17 cellular contexts compared by ENCODE assay signal in the genomic region with DNA sequence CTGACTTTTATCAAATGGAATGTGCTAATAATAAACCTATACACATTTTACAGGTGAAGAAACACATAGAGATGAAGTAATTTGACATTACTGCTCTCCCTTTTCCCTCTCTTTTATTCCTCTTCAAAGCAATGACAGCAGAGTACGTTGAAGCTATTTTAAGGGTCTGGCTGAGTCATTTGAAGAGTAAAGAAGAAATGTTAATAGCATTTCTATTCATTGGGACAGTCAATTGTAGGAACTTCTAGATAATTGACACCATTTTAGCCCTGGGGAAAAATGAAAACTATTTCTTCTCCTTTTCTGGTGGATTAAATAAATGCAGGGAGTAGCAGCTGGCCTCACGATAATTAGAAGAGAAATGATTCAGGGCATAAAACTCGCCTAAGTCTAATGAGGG. TPM values are rescaled to one million over a fixed set of nuclear protein-coding genes. Genes with fewer than 3 reads are reported as not detected.
DNase-seq lines count a peak whose midpoint lies in the region; ATAC-seq and TF ChIP-seq lines count a peak whose summit lies in the region.
"Had no signal": no experiment of that assay in that cellular context is flagged by ENCODE, and none has a peak within 500 bp of the region (broad histone marks: within the 10 kb centered on the region; RNA-seq: fewer than 3 reads in every experiment).

No MANE protein-coding gene starts in this region.

- no peaks in the 10 kb centered on the region for H3K9me3 Mint-ChIP-seq in activated CD4-positive, alpha-beta memory T cell treated with anti-CD3 and anti-CD28 coated beads for 36 hours
- H3K9me3 Mint-ChIP-seq in activated CD4-positive, alpha-beta memory T cell treated with anti-CD3 and anti-CD28 coated beads, Interleukin-2, amount 10 ng/mL, durations not matched to agents 7 days and 5 days, result no peaks in the 10 kb centered on the region
- H3K9me3 Mint-ChIP-seq in activated naive CD8-positive, alpha-beta T cell treated with anti-CD3 and anti-CD28 coated beads for 36 hours, result peaks cover 5% of the 10 kb centered on the region

- peak in 1 of 2 donors; percentile 65 for ATAC-seq in gastrocnemius medialis
- ATAC-seq: A549, SK-N-SH treated with all-trans-retinoic acid at 6 μM for 48 hours had no signal

- POLR2A ChIA-PET in activated CD4-positive, alpha-beta memory T cell treated with anti-CD3 and anti-CD28 coated beads for 36 hours (lab: Charles Lee), result interaction anchor here (2.4 kb wide), 1 partner anchor 12 kb away, joined by 13 read pairs; no protein-coding TSS in a partner anchor
- POLR2A ChIA-PET in activated CD4-positive, alpha-beta memory T cell treated with anti-CD3 and anti-CD28 coated beads, Interleukin-2, amount 10 ng/mL, durations not matched to agents 7 days and 5 days (lab: Charles Lee), result interaction anchor here (1.4 to 2.4 kb wide), 2 partner anchors 12 to 119 kb away, joined by 3 to 21 read pairs; no protein-coding TSS in a partner anchor

- H3K27me3 ChIP-seq in gastrocnemius medialis, result no peaks in the 10 kb centered on the region

- peak overlapping the region; percentile 77 for H3K27ac Mint-ChIP-seq in activated CD4-positive, alpha-beta memory T cell treated with anti-CD3 and anti-CD28 coated beads for 36 hours
- no peak overlapping the region for H3K27ac Mint-ChIP-seq in activated CD4-positive, alpha-beta memory T cell treated with anti-CD3 and anti-CD28 coated beads, Interleukin-2, amount 10 ng/mL, durations not matched to agents 7 days and 5 days
- peak overlapping the region; percentile 88 for H3K27ac Mint-ChIP-seq in activated naive CD8-positive, alpha-beta T cell treated with anti-CD3 and anti-CD28 coated beads for 36 hours

- in situ Hi-C loops in gastrocnemius medialis (cut with MboI; ENCODE audit: low sequenced_read_pairs in 4 of 4), result no loop called here

- intact Hi-C loops in activated CD4-positive, alpha-beta memory T cell treated with anti-CD3 and anti-CD28 coated beads for 36 hours (cut with micrococcal nuclease), result no loop called here
- intact Hi-C loops in gastrocnemius medialis (cut with DNase I; ENCODE audit: low total_unique reads), result no loop called here

- H3K4me3 ChIP-seq in gastrocnemius medialis, result no peak overlapping the region
- H3K4me3 ChIP-seq: A549 had no signal

- peaks cover 6% of the 10 kb centered on the region for H3K36me3 Mint-ChIP-seq in activated CD4-positive, alpha-beta memory T cell treated with anti-CD3 and anti-CD28 coated beads for 36 hours
- peaks cover 62% of the 10 kb centered on the region for H3K36me3 Mint-ChIP-seq in activated CD4-positive, alpha-beta memory T cell treated with anti-CD3 and anti-CD28 coated beads, Interleukin-2, amount 10 ng/mL, durations not matched to agents 7 days and 5 days (ENCODE audit: low read depth)
- peaks cover 40% of the 10 kb centered on the region for H3K36me3 Mint-ChIP-seq in activated naive CD8-positive, alpha-beta T cell treated with anti-CD3 and anti-CD28 coated beads for 36 hours

- TF ChIP-seq CTCF in gastrocnemius medialis (IDR thresholded peaks at IDR 0.05 in 4 of 5, conservative IDR thresholded peaks at IDR 0.05 in 1 of 5), result no peak

- no peak overlapping the region for H3K4me3 Mint-ChIP-seq in activated CD4-positive, alpha-beta memory T cell treated with anti-CD3 and anti-CD28 coated beads for 36 hours
- H3K4me3 Mint-ChIP-seq in activated CD4-positive, alpha-beta memory T cell treated with anti-CD3 and anti-CD28 coated beads, Interleukin-2, amount 10 ng/mL, durations not matched to agents 7 days and 5 days, result no peak overlapping the region
- H3K4me3 Mint-ChIP-seq in activated naive CD8-positive, alpha-beta T cell treated with anti-CD3 and anti-CD28 coated beads for 36 hours, result peak overlapping the region; percentile 37

- CTCF ChIA-PET in activated CD4-positive, alpha-beta memory T cell treated with anti-CD3 and anti-CD28 coated beads for 36 hours (lab: Charles Lee), result interaction anchor here (1.0 to 3.5 kb wide), 10 partner anchors 12 to 183 kb away, joined by 3 to 38 read pairs (median 10); partner anchors contain the start of gene RIPOR2
- CTCF ChIA-PET in activated CD4-positive, alpha-beta memory T cell treated with anti-CD3 and anti-CD28 coated beads, Interleukin-2, amount 10 ng/mL, durations not matched to agents 7 days and 5 days (lab: Charles Lee), result interaction anchor here (1.1 to 3.1 kb wide), 4 partner anchors 8 to 130 kb away, joined by 3 to 14 read pairs (median 10); no protein-coding TSS in a partner anchor

- H3K36me3 ChIP-seq in gastrocnemius medialis, result no peaks in the 10 kb centered on the region

- TF ChIP-seq POLR2A in gastrocnemius medialis (IDR thresholded peaks at IDR 0.05), result no peak

- H3K4me1 ChIP-seq in gastrocnemius medialis, result peaks cover 30 to 35% of the 10 kb centered on the region in 2 donors
- H3K4me1 ChIP-seq: A549 had no signal

- no peaks in the 10 kb centered on the region for H3K27me3 Mint-ChIP-seq in activated CD4-positive, alpha-beta memory T cell treated with anti-CD3 and anti-CD28 coated beads for 36 hours
- no peaks in the 10 kb centered on the region for H3K27me3 Mint-ChIP-seq in activated CD4-positive, alpha-beta memory T cell treated with anti-CD3 and anti-CD28 coated beads, Interleukin-2, amount 10 ng/mL, durations not matched to agents 7 days and 5 days
- no peaks in the 10 kb centered on the region for H3K27me3 Mint-ChIP-seq in activated naive CD8-positive, alpha-beta T cell treated with anti-CD3 and anti-CD28 coated beads for 36 hours

- H3K9me3 ChIP-seq in gastrocnemius medialis, result no peaks in the 10 kb centered on the region
- H3K9me3 ChIP-seq: A549 had no signal

- H3K27ac ChIP-seq in gastrocnemius medialis, result peak overlapping the region in 3 of 4 donors; percentile 20 to 42 (median 30)
- H3K27ac ChIP-seq: A549 had no signal

- no peak for DNase-seq in activated CD4-positive, alpha-beta memory T cell treated with anti-CD3 and anti-CD28 coated beads for 36 hours
- DNase-seq in activated CD4-positive, alpha-beta memory T cell treated with anti-CD3 and anti-CD28 coated beads, Interleukin-2, amount 10 ng/mL, durations not matched to agents 7 days and 5 days, result no peak
- peak; percentile 63 for DNase-seq in M059J (ENCODE audit: low read depth)
- DNase-seq in activated naive CD8-positive, alpha-beta T cell treated with anti-CD3 and anti-CD28 coated beads for 36 hours, result no peak
- no peak for DNase-seq in gastrocnemius medialis
- DNase-seq in NCI-H2196 treated with DMSO at 0.1 percent for 48 hours (lab: John Stamatoyannopoulos, UW; ENCODE audit: unreplicated experiment), result no peak
- DNase-seq in NCI-H1105 (lab: John Stamatoyannopoulos, UW), result no peak
- no peak for DNase-seq in HK-2 (ENCODE audit: unreplicated experiment)
- DNase-seq: aorta, Calu3, cerebellar nuclear complex, hippocampal formation, kidney glomerular epithelial cell, mesendoderm, NCI-H748 treated with DMSO at 0.1 percent for 48 hours had no signal

- H3K4me1 Mint-ChIP-seq in activated CD4-positive, alpha-beta memory T cell treated with anti-CD3 and anti-CD28 coated beads for 36 hours (ENCODE audit: low read depth), result peaks cover 84% of the 10 kb centered on the region
- H3K4me1 Mint-ChIP-seq in activated CD4-positive, alpha-beta memory T cell treated with anti-CD3 and anti-CD28 coated beads, Interleukin-2, amount 10 ng/mL, durations not matched to agents 7 days and 5 days, result peaks cover 70% of the 10 kb centered on the region
- peaks cover 81% of the 10 kb centered on the region for H3K4me1 Mint-ChIP-seq in activated naive CD8-positive, alpha-beta T cell treated with anti-CD3 and anti-CD28 coated beads for 36 hours

RNA-seq across cellular contexts. Expression of gene RIPOR2, which starts 48.2 kb away (rescaled TPM):
- 10 to 100 TPM; 64.5 to 68.7 TPM for total RNA-seq in activated CD4-positive, alpha-beta memory T cell treated with anti-CD3 and anti-CD28 coated beads for 36 hours
- total RNA-seq in activated CD4-positive, alpha-beta memory T cell treated with anti-CD3 and anti-CD28 coated beads, Interleukin-2, amount 10 ng/mL, durations not matched to agents 7 days and 5 days, result 100 to 1,000 TPM; 234 to 240 TPM
- 18.6 and 22.9 TPM in 2 replicates for total RNA-seq in M059J (2014; rRNA removed; shearing (Covaris generic))
- 10 to 100 TPM; 75.2 to 80.0 TPM for total RNA-seq in activated naive CD8-positive, alpha-beta T cell treated with anti-CD3 and anti-CD28 coated beads for 36 hours
- 10 to 100 TPM in 3 of 4 donors, 1 to 10 TPM in 1; 5.2 to 34.0 (median 21.2) TPM for total RNA-seq in gastrocnemius medialis
